In the genomic region with DNA sequence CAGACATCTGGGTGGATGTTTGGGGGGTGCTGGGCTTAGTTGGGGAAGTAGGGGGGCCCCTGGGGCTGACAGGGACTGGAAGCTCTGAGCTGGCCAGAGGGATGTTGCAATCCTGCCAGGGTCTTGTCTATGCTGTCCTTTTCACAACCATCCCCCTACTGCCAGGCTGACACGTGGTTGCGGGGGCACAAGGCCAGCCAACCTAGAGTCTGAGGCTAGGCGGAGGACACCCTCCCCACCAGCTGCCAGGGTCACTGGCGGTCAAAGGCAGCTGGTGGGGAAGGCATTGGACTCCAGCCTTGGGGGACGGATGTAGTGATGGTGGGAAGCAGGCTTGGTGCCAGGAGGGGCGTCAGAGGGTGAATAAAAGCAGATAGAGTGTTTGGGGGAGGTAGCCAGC, we compare ENCODE assay signal across 12 cellular contexts. TPM values are rescaled to one million over a fixed set of nuclear protein-coding genes. Genes with fewer than 3 reads are reported as not detected.
DNase-seq lines count a peak whose midpoint lies in the region; ATAC-seq, FAIRE-seq and TF ChIP-seq lines count a peak whose summit lies in the region.
"Had no signal": no experiment of that assay in that cellular context is flagged by ENCODE, and none has a peak within 500 bp of the region (broad histone marks: within the 10 kb centered on the region; RNA-seq: fewer than 3 reads in every experiment).

No MANE protein-coding gene starts in this region.

- no peak for FAIRE-seq in frontal cortex (lab: Jason Lieb, UNC)

- DNase-seq in NCI-H446 treated with DMSO at 0.1 percent for 48 hours (lab: John Stamatoyannopoulos, UW): peak; percentile 38
- peak; percentile 58 to 75 for DNase-seq in frontal cortex (ENCODE audit: low spot score in 2 of 2)
- peak; percentile 13 for DNase-seq in renal cortical epithelial cell (ENCODE audit: low read depth)
- no peak for DNase-seq in CD14-positive monocyte (ENCODE audit: low spot score)
- DNase-seq: activated T-cell treated with anti-CD3 and anti-CD28 coated beads for 4 hours; MG63; natural killer cell; stimulated activated CD4-positive, alpha-beta T cell treated with anti-CD3 and anti-CD28 coated beads, Interleukin-4, amount 100 ng/mL, for 4 hours had no signal

- H3K27me3 Mint-ChIP-seq in CD14-positive monocyte (ENCODE audit: low read depth in 3 of 3): peaks cover 2 to 11% (median 9%) of the 10 kb centered on the region in 3 donors

- H3K9me3 Mint-ChIP-seq in CD14-positive monocyte: no peaks in the 10 kb centered on the region
- H3K9me3 Mint-ChIP-seq: natural killer cell had no signal

- peak overlapping the region in 1 of 2 donors; percentile 60 for H3K4me3 Mint-ChIP-seq in CD14-positive monocyte

- peaks cover 35% of the 10 kb centered on the region for H3K4me1 Mint-ChIP-seq in CD14-positive monocyte

- intact Hi-C loops in CD14-positive monocyte (cut with micrococcal nuclease): no loop called here

- ATAC-seq in GM18907 (IDR thresholded peaks at IDR 0.05; ENCODE audit: unreplicated experiment): no peak
- ATAC-seq in HG03159 (IDR thresholded peaks at IDR 0.05; ENCODE audit: unreplicated experiment): no peak
- ATAC-seq: natural killer cell had no signal

- peak overlapping the region in 2 of 7 donors; percentile 54 to 62 for H3K27ac Mint-ChIP-seq in CD14-positive monocyte
- H3K27ac Mint-ChIP-seq: natural killer cell had no signal

- no peak for TF ChIP-seq CTCF in CD14-positive monocyte (IDR thresholded peaks at IDR 0.05)

- no peaks in the 10 kb centered on the region for H3K36me3 Mint-ChIP-seq in CD14-positive monocyte
- H3K36me3 Mint-ChIP-seq: natural killer cell had no signal

RNA-seq across cellular contexts. Expression of a gene that starts 1.6 kb away (rescaled TPM):
- total RNA-seq in frontal cortex (2.9 TPM), renal cortical epithelial cell (0.20 and 5.4 TPM in 2 replicates)
- polyA plus RNA-seq in CD14-positive monocyte: not detected
- total RNA-seq: natural killer cell had no signal

RNA-seq across cellular contexts. Expression of a gene that starts 7.3 kb away (rescaled TPM):
- total RNA-seq in frontal cortex (77.0 TPM), renal cortical epithelial cell (14.8 and 38.3 TPM in 2 replicates)
- polyA plus RNA-seq in CD14-positive monocyte: under 1 TPM in 1 of 2 donors, not detected in 1; 0.30 TPM

RNA-seq across cellular contexts. Expression of a gene that starts 21.8 kb away (rescaled TPM):
- total RNA-seq in frontal cortex (30.6 TPM), renal cortical epithelial cell (65.9 and 71.9 TPM in 2 replicates)
- 10 to 100 TPM; 15.0 to 16.4 TPM for polyA plus RNA-seq in CD14-positive monocyte

RNA-seq across cellular contexts. Expression of a gene that starts 29.2 kb away (rescaled TPM):
- not detected for total RNA-seq in frontal cortex
- not detected in 2 replicates for total RNA-seq in renal cortical epithelial cell
- not detected for polyA plus RNA-seq in CD14-positive monocyte
- total RNA-seq: natural killer cell; T-helper 1 cell treated with Interleukin-12 subunit alpha and Interleukin-12 subunit beta and Interleukin-4 antibody, amounts not matched to agents 30 ng/mL and 1 ng/mL, for 36 hours; urinary bladder had no signal
- polyA plus RNA-seq: urinary bladder had no signal

RNA-seq across cellular contexts. Expression of a gene that starts 33.0 kb away (rescaled TPM):
- total RNA-seq in frontal cortex (0.41 TPM), renal cortical epithelial cell (not detected in 2 replicates)
- not detected for polyA plus RNA-seq in CD14-positive monocyte
- total RNA-seq: natural killer cell; T-helper 1 cell treated with Interleukin-12 subunit alpha and Interleukin-12 subunit beta and Interleukin-4 antibody, amounts not matched to agents 30 ng/mL and 1 ng/mL, for 36 hours; urinary bladder had no signal
